In genomic region chr9:93059960-93060591, GRCh38 we compare ENCODE assay signal across 1 cellular context.
TF ChIP-seq lines count a peak whose summit lies in the region.

No MANE protein-coding gene starts in this region.

TF ChIP-seq in K562, 482 proteins besides CTCF, POLR2A, EP300 and RAD21 (continued from another document):
- TF ChIP-seq E2F8 (IDR thresholded peaks at IDR 0.05; ENCODE audit: low read depth, partially characterized antibody) (no peak), ZNF12 (CRISPR knock-in tag; IDR thresholded peaks at IDR 0.05) (peak; percentile 61; the same call in 1 of the 2 replicates), SAFB (IDR thresholded peaks at IDR 0.05; ENCODE audit: borderline replicate concordance, low read depth, low read length) (no peak), ZNF280A (IDR thresholded peaks at IDR 0.05; ENCODE audit: low read depth, partially characterized antibody) (no peak), MAX (CRISPR knock-in tag; IDR thresholded peaks at IDR 0.05) (peak; percentile 53), CBX5 (IDR thresholded peaks at IDR 0.05; ENCODE audit: borderline replicate concordance, low read depth) (no peak), ZNF655 (CRISPR knock-in tag; IDR thresholded peaks at IDR 0.05) (no peak), ZNF589 (CRISPR knock-in tag; IDR thresholded peaks at IDR 0.05; ENCODE audit: low read depth) (peak; percentile 68; the same call in 1 of the 2 replicates), SREBF2 (CRISPR knock-in tag; IDR thresholded peaks at IDR 0.05) (no peak), USF1 (CRISPR knock-in tag; IDR thresholded peaks at IDR 0.05) (peak; percentile 34; the same call in 1 of the 2 replicates), CBFA2T2 (conservative IDR thresholded peaks at IDR 0.05) (no peak), ZNF583 (CRISPR knock-in tag; IDR thresholded peaks at IDR 0.05) (peak; percentile 8; the same call in 1 of the 2 replicates), ARHGAP35 (IDR thresholded peaks at IDR 0.05; ENCODE audit: partially characterized antibody) (no peak), SLC30A9 (CRISPR knock-in tag; IDR thresholded peaks at IDR 0.05) (no peak), ZNF133 (CRISPR knock-in tag; IDR thresholded peaks at IDR 0.05) (no peak), HDAC1 (IDR thresholded peaks at IDR 0.05) (no peak)
